In genomic region chr7:1977876-1978441, GRCh38 we compare ENCODE assay signal across 1 cellular context.
TF ChIP-seq lines count a peak whose summit lies in the region.

No MANE protein-coding gene starts in this region.

TF ChIP-seq in SK-N-SH, 30 proteins besides CTCF, POLR2A, EP300 and RAD21 (continued from another document):
- no peak for TF ChIP-seq REST (IDR thresholded peaks at IDR 0.05; ENCODE audit: low read depth, low read length)
- TF ChIP-seq NFIC (IDR thresholded peaks at IDR 0.05; ENCODE audit: borderline replicate concordance), result no peak
- TF ChIP-seq EZH2phosphoT487 (IDR thresholded peaks at IDR 0.05; ENCODE audit: borderline replicate concordance, low read depth), result no peak
- TF ChIP-seq TEAD4 (IDR thresholded peaks at IDR 0.05; ENCODE audit: borderline replicate concordance, insufficient read depth), result no peak
- TF ChIP-seq, protein P1, sequence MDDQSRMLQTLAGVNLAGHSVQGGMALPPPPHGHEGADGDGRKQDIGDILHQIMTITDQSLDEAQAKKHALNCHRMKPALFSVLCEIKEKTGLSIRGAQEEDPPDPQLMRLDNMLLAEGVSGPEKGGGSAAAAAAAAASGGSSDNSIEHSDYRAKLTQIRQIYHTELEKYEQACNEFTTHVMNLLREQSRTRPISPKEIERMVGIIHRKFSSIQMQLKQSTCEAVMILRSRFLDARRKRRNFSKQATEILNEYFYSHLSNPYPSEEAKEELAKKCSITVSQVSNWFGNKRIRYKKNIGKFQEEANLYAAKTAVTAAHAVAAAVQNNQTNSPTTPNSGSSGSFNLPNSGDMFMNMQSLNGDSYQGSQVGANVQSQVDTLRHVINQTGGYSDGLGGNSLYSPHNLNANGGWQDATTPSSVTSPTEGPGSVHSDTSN (IDR thresholded peaks at IDR 0.05), result no peak
- TF ChIP-seq TCF12 (IDR thresholded peaks at IDR 0.05), result no peak
- no peak for TF ChIP-seq ELF1 (IDR thresholded peaks at IDR 0.05)
- TF ChIP-seq TAF1 (IDR thresholded peaks at IDR 0.05; ENCODE audit: borderline replicate concordance, low read depth, low read length), result no peak
- no peak for TF ChIP-seq RFX5 (IDR thresholded peaks at IDR 0.05; ENCODE audit: low read length)
- no peak for TF ChIP-seq RXRA (IDR thresholded peaks at IDR 0.05; ENCODE audit: borderline replicate concordance, low read depth)
- no peak for TF ChIP-seq FOXJ3 (CRISPR knock-in tag; IDR thresholded peaks at IDR 0.05)
- no peak for TF ChIP-seq SIN3A (IDR thresholded peaks at IDR 0.05; ENCODE audit: borderline replicate concordance, low read depth, low read length)
- no peak for TF ChIP-seq GABPA (IDR thresholded peaks at IDR 0.05; ENCODE audit: low read depth)
- no peak for TF ChIP-seq FOSL2 (IDR thresholded peaks at IDR 0.05; ENCODE audit: borderline replicate concordance, low read depth)
- no peak for TF ChIP-seq MEF2A (IDR thresholded peaks at IDR 0.05; ENCODE audit: borderline replicate concordance, low read depth)
- no peak for TF ChIP-seq CHD2 (IDR thresholded peaks at IDR 0.05; ENCODE audit: low read length, partially characterized antibody)
- TF ChIP-seq, protein P2, sequence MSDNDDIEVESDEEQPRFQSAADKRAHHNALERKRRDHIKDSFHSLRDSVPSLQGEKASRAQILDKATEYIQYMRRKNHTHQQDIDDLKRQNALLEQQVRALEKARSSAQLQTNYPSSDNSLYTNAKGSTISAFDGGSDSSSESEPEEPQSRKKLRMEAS (IDR thresholded peaks at IDR 0.05; ENCODE audit: low read depth), result no peak
TF ChIP-seq in SK-N-SH: peak in this region for 0.
